9 cellular contexts compared by ENCODE assay signal in genomic region chr19:6811906-6812305, GRCh38.
DNase-seq lines count a peak whose midpoint lies in the region; ATAC-seq and TF ChIP-seq lines count a peak whose summit lies in the region.
"Had no signal": no experiment of that assay in that cellular context is flagged by ENCODE, and none has a peak within 500 bp of the region (broad histone marks: within the 10 kb centered on the region; RNA-seq: fewer than 3 reads in every experiment).

No MANE protein-coding gene starts in this region.

- H3K4me1 ChIP-seq in neuron (ENCODE audit: insufficient read depth, low read length) = no peaks in the 10 kb centered on the region

- H2AFZ ChIP-seq in neuron (ENCODE audit: low read depth, low read length) = peak overlapping the region; percentile 93

- no peak for TF ChIP-seq CTCF in cardiac fibroblast (IDR thresholded peaks at IDR 0.05; ENCODE audit: low read depth, low read length)

- H3K36me3 ChIP-seq in neuron (ENCODE audit: insufficient read depth, low read length) = no peaks in the 10 kb centered on the region

- H3K27me3 ChIP-seq in neuron (ENCODE audit: insufficient read depth, low read length) = no peaks in the 10 kb centered on the region

- no peaks in the 10 kb centered on the region for H3K9me3 ChIP-seq in neuron (ENCODE audit: low read length)

- no peak for ATAC-seq in GM21825 (IDR thresholded peaks at IDR 0.05; ENCODE audit: unreplicated experiment)
- ATAC-seq in HG02852 (IDR thresholded peaks at IDR 0.05; ENCODE audit: unreplicated experiment) = no peak
- no peak for ATAC-seq in HG02798 (IDR thresholded peaks at IDR 0.05; ENCODE audit: poor library complexity, unreplicated experiment)

- H3K4me3 ChIP-seq in cardiac fibroblast (replicated peaks in 1 of 2; ENCODE audit: low read depth in 2 of 2, low read length in 2 of 2) = no peak overlapping the region
- peak overlapping the region; percentile 19 for H3K4me3 ChIP-seq in neuron (ENCODE audit: low read length)
- H3K4me3 ChIP-seq: dorsolateral prefrontal cortex had no signal

- DNase-seq in GM04504 (ENCODE audit: low read depth) = peak; percentile 7
- DNase-seq in NCI-H2227 (lab: John Stamatoyannopoulos, UW; ENCODE audit: unreplicated experiment) = peak; percentile 73
- DNase-seq in cardiac fibroblast (ENCODE audit: low read depth in 2 of 2) = peak; percentile 79 to 88
- no peak for DNase-seq in stimulated activated CD4-positive, alpha-beta T cell treated with anti-CD3 and anti-CD28 coated beads, Interleukin-1b, Interleukin-23, amount 100 ng/mL, for 48 hours
- DNase-seq: dorsolateral prefrontal cortex had no signal
